13 cellular contexts compared by ENCODE assay signal in genomic region chr3:124701687-124702086, GRCh38. TPM values are rescaled to one million over a fixed set of nuclear protein-coding genes. Genes with fewer than 3 reads are reported as not detected.
DNase-seq lines count a peak whose midpoint lies in the region; ATAC-seq, FAIRE-seq and TF ChIP-seq lines count a peak whose summit lies in the region.
"Had no signal": no experiment of that assay in that cellular context is flagged by ENCODE, and none has a peak within 500 bp of the region (broad histone marks: within the 10 kb centered on the region; RNA-seq: fewer than 3 reads in every experiment).

No MANE protein-coding gene starts in this region.

- H3K79me2 ChIP-seq in endothelial cell of umbilical vein (ENCODE audit: control insufficient read depth, insufficient read depth, low read length), result no peaks in the 10 kb centered on the region

- H3K4me3 ChIP-seq in endothelial cell of umbilical vein (replicated peaks in 1 of 3; ENCODE audit: insufficient read depth in 1 of 3, low read depth in 1 of 3, low read length in 3 of 3), result no peak overlapping the region
- no peak overlapping the region for H3K4me3 ChIP-seq in esophagus squamous epithelium

- DNase-seq in AG08395 (ENCODE audit: low spot score) (peak; percentile 78), RCC 7860 (ENCODE audit: low spot score) (peak; percentile 92), endothelial cell of umbilical vein (ENCODE audit: low read depth, low spot score) (peak; percentile 6), myocyte (ENCODE audit: low read depth) (peak; percentile 47), esophagus squamous epithelium (lab: John Stamatoyannopoulos, UW) (no peak), CD14-positive monocyte (ENCODE audit: low spot score) (no peak)
- DNase-seq: SHP77 treated with DMSO at 0.1 percent for 48 hours; stimulated activated CD4-positive, alpha-beta T cell treated with anti-CD3 and anti-CD28 coated beads, Interleukin-4, amount 100 ng/mL, for 1 hour had no signal

- H3K4me1 Mint-ChIP-seq in CD14-positive monocyte, result peaks cover 3% of the 10 kb centered on the region

- ATAC-seq in GM21825 (IDR thresholded peaks at IDR 0.05; ENCODE audit: unreplicated experiment), result no peak
- no peak for ATAC-seq in HG03280 (IDR thresholded peaks at IDR 0.05; ENCODE audit: unreplicated experiment)
- ATAC-seq: foreskin keratinocyte had no signal

- CTCF ChIA-PET in endothelial cell of umbilical vein (lab: Charles Lee), result interaction anchor here (0.6 to 2.1 kb wide), 7 partner anchors 9 to 813 kb away, joined by 3 to 14 read pairs (median 3); no protein-coding TSS in a partner anchor

- dilution Hi-C loops in endothelial cell of umbilical vein (cut with MboI; ENCODE audit: extremely low pct_ligation_motif_present, low sequenced_read_pairs), result no loop called here

- H3K27me3 ChIP-seq in endothelial cell of umbilical vein (ENCODE audit: control insufficient read depth in 2 of 2, insufficient read depth in 2 of 2, low read length in 2 of 2) (no peaks in the 10 kb centered on the region), esophagus squamous epithelium (peaks cover 0 to 24% (median 0%) of the 10 kb centered on the region in 4 donors)

- WGBS in esophagus squamous epithelium, 2 donors, result 68 to 72% methylated on average over 4 of the region's 4 CpGs

- TF ChIP-seq POLR2A in endothelial cell of umbilical vein (IDR thresholded peaks at IDR 0.05; ENCODE audit: low read depth, low read length), result no peak
- TF ChIP-seq POLR2A in esophagus squamous epithelium (IDR thresholded peaks at IDR 0.05), result no peak

- H4K20me1 ChIP-seq in endothelial cell of umbilical vein (replicated peaks; ENCODE audit: control insufficient read depth, extremely low read depth, insufficient read depth, low read length), result no peaks in the 10 kb centered on the region

- no TSS peak for BruUV-seq in endothelial cell of umbilical vein (replicated peaks; lab: Mats Ljungman, UMichigan)

- H3K36me3 Mint-ChIP-seq in CD14-positive monocyte, result no peaks in the 10 kb centered on the region
- H3K36me3 Mint-ChIP-seq: type B pancreatic cell had no signal

- no peaks in the 10 kb centered on the region for H3K36me3 ChIP-seq in endothelial cell of umbilical vein (ENCODE audit: control insufficient read depth in 2 of 2, extremely low read depth in 1 of 2, insufficient read depth in 2 of 2, low read length in 2 of 2)
- no peaks in the 10 kb centered on the region for H3K36me3 ChIP-seq in esophagus squamous epithelium

- H3K9me3 ChIP-seq in endothelial cell of umbilical vein (replicated peaks; ENCODE audit: control insufficient read depth, insufficient read depth, low read length) (no peaks in the 10 kb centered on the region), esophagus squamous epithelium (no peaks in the 10 kb centered on the region)

- intact Hi-C loops in endothelial cell of umbilical vein (cut with micrococcal nuclease), result no loop called here
- intact Hi-C loops in esophagus squamous epithelium (cut with DNase I), result no loop called here
- intact Hi-C loops in CD14-positive monocyte (cut with micrococcal nuclease), result no loop called here

- no peaks in the 10 kb centered on the region for H3K4me1 ChIP-seq in endothelial cell of umbilical vein (ENCODE audit: control insufficient read depth, extremely low read depth, insufficient read depth, low read length)
- H3K4me1 ChIP-seq in esophagus squamous epithelium, result no peaks in the 10 kb centered on the region

- no peak overlapping the region for H3K9ac ChIP-seq in endothelial cell of umbilical vein (replicated peaks; ENCODE audit: extremely low read depth, insufficient read depth, low read length)

- H3K9me3 Mint-ChIP-seq in CD14-positive monocyte, result no peaks in the 10 kb centered on the region
- H3K9me3 Mint-ChIP-seq: type B pancreatic cell had no signal

- no peak overlapping the region for H2AFZ ChIP-seq in endothelial cell of umbilical vein (ENCODE audit: low read depth, low read length)

- POLR2A ChIA-PET in endothelial cell of umbilical vein (lab: Charles Lee), result no interaction called here

- H3K27ac ChIP-seq in endothelial cell of umbilical vein (ENCODE audit: insufficient read depth, low read depth, low read length) (no peak overlapping the region), esophagus squamous epithelium (no peak overlapping the region)
- H3K27ac ChIP-seq: foreskin keratinocyte had no signal

- FAIRE-seq in RCC 7860 (lab: Jason Lieb, UNC) (peak; percentile 99), endothelial cell of umbilical vein (lab: Jason Lieb, UNC) (peak; percentile 47)
- FAIRE-seq: GM19239 had no signal

- TF ChIP-seq CTCF in endothelial cell of umbilical vein (IDR thresholded peaks at IDR 0.05; ENCODE audit: extremely low read depth in 1 of 2, insufficient read depth in 1 of 2, low read depth in 1 of 2, low read length in 2 of 2) (no peak), esophagus squamous epithelium (IDR thresholded peaks at IDR 0.05) (no peak), CD14-positive monocyte (IDR thresholded peaks at IDR 0.05) (no peak)

- no peak overlapping the region for H3K4me3 Mint-ChIP-seq in CD14-positive monocyte
- H3K4me3 Mint-ChIP-seq: type B pancreatic cell had no signal

- no peaks in the 10 kb centered on the region for H3K9me1 ChIP-seq in endothelial cell of umbilical vein (replicated peaks; ENCODE audit: control insufficient read depth, extremely low read depth, insufficient read depth, low read length)

- no peak overlapping the region for H3K27ac Mint-ChIP-seq in CD14-positive monocyte

- no peak overlapping the region for H3K4me2 ChIP-seq in endothelial cell of umbilical vein (ENCODE audit: insufficient read depth, low read length)

- H3K27me3 Mint-ChIP-seq in CD14-positive monocyte (ENCODE audit: low read depth in 3 of 3), result peaks cover 9 to 25% (median 15%) of the 10 kb centered on the region in 3 donors
- H3K27me3 Mint-ChIP-seq: type B pancreatic cell had no signal

TF ChIP-seq in endothelial cell of umbilical vein, 7 proteins besides CTCF, POLR2A, EP300 and RAD21:
- TF ChIP-seq EZH2 (IDR thresholded peaks at IDR 0.05; ENCODE audit: borderline replicate concordance, low read depth, low read length, severe bottlenecking), result no peak

RNA-seq across cellular contexts. Expression of gene UMPS, which starts 28.6 kb away (rescaled TPM):
- total RNA-seq in endothelial cell of umbilical vein (41.9 and 50.2 TPM in 2 replicates), myocyte (11.6 and 18.7 TPM in 2 replicates), esophagus squamous epithelium (10 to 100 TPM; 11.6 to 33.5 (median 29.2) TPM)
- polyA plus RNA-seq in endothelial cell of umbilical vein (21.5 and 38.6 TPM in 2 replicates), CD14-positive monocyte (10 to 100 TPM in 1 of 2 donors, 1 to 10 TPM in 1; 9.1 to 13.5 TPM)
- 32.4 and 35.7 TPM in 2 replicates for polyA plus RNA-seq in endothelial cell of umbilical vein (2011; cell fraction: cytosol; rRNA removed)
- polyA plus RNA-seq in endothelial cell of umbilical vein (2011; cell fraction: nucleus; rRNA removed), result 19.1 and 27.0 TPM in 2 replicates
- 29.0 and 36.5 TPM in 2 replicates for polyA plus RNA-seq in endothelial cell of umbilical vein (2012)
- polyA minus RNA-seq in endothelial cell of umbilical vein, result 21.2 and 22.3 TPM in 2 replicates
- 118 TPM for polyA minus RNA-seq in endothelial cell of umbilical vein (2011; cell fraction: cytosol; rRNA and poly(A)+ RNA removed)
- 6.8 and 10.1 TPM in 2 replicates for polyA minus RNA-seq in endothelial cell of umbilical vein (2011; cell fraction: nucleus; rRNA and poly(A)+ RNA removed)
- 19.9 TPM for polyA plus RNA-seq in myocyte (2012)

Comparison
In these comparisons a context has a peak if more than half of its experiments do, and no peak if none do; other contexts are left out.
1. DNase-seq: peak in AG08395 (single experiment), RCC 7860 (single experiment), endothelial cell of umbilical vein (single experiment) and myocyte (single experiment); none in esophagus squamous epithelium (single experiment) and CD14-positive monocyte (single experiment).